In the genomic region with DNA sequence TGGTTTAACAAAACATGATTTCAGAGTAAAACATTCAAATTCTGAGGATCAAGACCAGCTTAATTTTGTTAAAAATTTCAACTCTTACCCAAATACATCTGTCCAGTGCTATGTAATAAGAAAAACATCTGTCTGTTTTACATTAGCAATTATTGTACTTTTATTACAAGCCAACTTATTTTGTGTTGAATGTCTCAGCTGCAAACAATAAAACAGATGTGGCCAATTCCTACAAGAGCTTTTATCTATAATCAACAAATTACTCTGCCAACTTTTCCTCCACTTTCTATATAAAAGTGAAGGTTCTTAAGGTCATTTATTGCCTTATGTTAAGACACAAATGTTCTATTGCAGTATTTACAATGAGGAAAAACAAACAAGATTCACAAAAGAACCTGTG, we compare ENCODE assay signal across 26 cellular contexts.
A peak's percentile ranks its signal among the peaks of the same experiment; 100 is the strongest.
DNase-seq lines count a peak whose midpoint lies in the region; ATAC-seq, FAIRE-seq and TF ChIP-seq lines count a peak whose summit lies in the region.
"Had no signal": no experiment of that assay in that cellular context is flagged by ENCODE, and none has a peak within 500 bp of the region (broad histone marks: within the 10 kb centered on the region; RNA-seq: fewer than 3 reads in every experiment).

No MANE protein-coding gene starts in this region.

- no peak overlapping the region for H3K27ac Mint-ChIP-seq in natural killer cell treated with Interleukin-12 subunit alpha and Interleukin-12 subunit beta and Interleukin-15 and Interleukin-18, amount 100 ng/mL, for 72 hours
- H3K27ac Mint-ChIP-seq: CD8-positive, alpha-beta T cell had no signal

- H3K4me3 Mint-ChIP-seq in natural killer cell treated with Interleukin-12 subunit alpha and Interleukin-12 subunit beta and Interleukin-15 and Interleukin-18, amount 100 ng/mL, for 72 hours = no peak overlapping the region
- H3K4me3 Mint-ChIP-seq: CD8-positive, alpha-beta T cell had no signal

- no peaks in the 10 kb centered on the region for H3K27me3 ChIP-seq in pancreas
- H3K27me3 ChIP-seq in thyroid gland = no peaks in the 10 kb centered on the region
- H3K27me3 ChIP-seq: Peyer's patch had no signal

- H3K4me1 Mint-ChIP-seq in natural killer cell treated with Interleukin-12 subunit alpha and Interleukin-12 subunit beta and Interleukin-15 and Interleukin-18, amount 100 ng/mL, for 72 hours (ENCODE audit: low read depth in 2 of 2) = no peaks in the 10 kb centered on the region

- TF ChIP-seq CTCF in LNCaP clone FGC (IDR thresholded peaks at IDR 0.05; ENCODE audit: control insufficient read depth, extremely low read depth, insufficient read depth) (no peak), astrocyte of the spinal cord (IDR thresholded peaks at IDR 0.05; ENCODE audit: low read depth, low read length) (no peak), fibroblast of pulmonary artery (IDR thresholded peaks at IDR 0.05; ENCODE audit: low read length, missing control alignments) (no peak), pancreas (IDR thresholded peaks at IDR 0.05) (no peak), thyroid gland (IDR thresholded peaks at IDR 0.05) (no peak)

- no peak for TF ChIP-seq POLR2A in thyroid gland (IDR thresholded peaks at IDR 0.05)

- in situ Hi-C loops in astrocyte of the spinal cord (cut with HindIII; ENCODE audit: low sequenced_read_pairs) = no loop called here

- no peaks in the 10 kb centered on the region for H3K4me1 ChIP-seq in pancreas
- no peaks in the 10 kb centered on the region for H3K4me1 ChIP-seq in thyroid gland
- H3K4me1 ChIP-seq: Peyer's patch had no signal

- H3K4me3 ChIP-seq in LNCaP clone FGC (ENCODE audit: low read depth, low read length) = no peak overlapping the region
- no peak overlapping the region for H3K4me3 ChIP-seq in astrocyte of the spinal cord (ENCODE audit: low read depth, low read length)
- H3K4me3 ChIP-seq in fibroblast of pulmonary artery (replicated peaks; ENCODE audit: low read depth, low read length) = no peak overlapping the region
- H3K4me3 ChIP-seq in pancreas = no peak overlapping the region
- H3K4me3 ChIP-seq in thyroid gland (replicated peaks in 1 of 3) = no peak overlapping the region
- H3K4me3 ChIP-seq: A549, K562, Peyer's patch had no signal

- FAIRE-seq in pancreas (lab: Jason Lieb, UNC) = peak; percentile 9
- FAIRE-seq: A549, GM12891, GM19239, HTR-8/SVneo, K562 had no signal

- no peaks in the 10 kb centered on the region for H3K27me3 Mint-ChIP-seq in natural killer cell treated with Interleukin-12 subunit alpha and Interleukin-12 subunit beta and Interleukin-15 and Interleukin-18, amount 100 ng/mL, for 72 hours

- no peaks in the 10 kb centered on the region for H3K9me3 Mint-ChIP-seq in natural killer cell treated with Interleukin-12 subunit alpha and Interleukin-12 subunit beta and Interleukin-15 and Interleukin-18, amount 100 ng/mL, for 72 hours

- intact Hi-C loops in pancreas (cut with DNase I) (no loop called here), thyroid gland (cut with DNase I) (no loop called here)

- DNase-seq in LNCaP clone FGC (ENCODE audit: low read depth) (peak; percentile 81), astrocyte of the spinal cord (ENCODE audit: low read depth, low spot score) (peak; percentile 16), fibroblast of pulmonary artery (ENCODE audit: low read depth) (peak; percentile 9), pancreas (no peak), thyroid gland (no peak)
- no peak for DNase-seq in natural killer cell treated with Interleukin-12 subunit alpha and Interleukin-12 subunit beta and Interleukin-15 and Interleukin-18, amount 100 ng/mL, for 72 hours (ENCODE audit: low spot score)
- DNase-seq: C1 segment of cervical spinal cord; CD8-positive, alpha-beta T cell; DMS 273 treated with DMSO at 0.1 percent for 48 hours; DMS79; GF-D8; H7; Kasumi-1; NCI-H1417; NCI-H1694; NCI-H2029 treated with DMSO at 0.1 percent for 48 hours; NCI-H2227 treated with DMSO at 0.1 percent for 48 hours; NCI-H526 treated with DMSO at 0.1 percent for 48 hours; Peyer's patch had no signal

- H3K27ac ChIP-seq in pancreas = no peak overlapping the region
- H3K27ac ChIP-seq in thyroid gland = no peak overlapping the region
- H3K27ac ChIP-seq: A549, Peyer's patch had no signal

- H3K9me3 ChIP-seq in pancreas = no peaks in the 10 kb centered on the region
- H3K9me3 ChIP-seq in thyroid gland = no peaks in the 10 kb centered on the region
- H3K9me3 ChIP-seq: A549, Peyer's patch had no signal

- H3K36me3 ChIP-seq in pancreas (no peaks in the 10 kb centered on the region), thyroid gland (no peaks in the 10 kb centered on the region)
- H3K36me3 ChIP-seq: Peyer's patch had no signal

- ATAC-seq in pancreas (no peak), GM21825 (IDR thresholded peaks at IDR 0.05; ENCODE audit: unreplicated experiment) (no peak), GM18502 (IDR thresholded peaks at IDR 0.05; ENCODE audit: poor library complexity, unreplicated experiment) (no peak)
- no peak for ATAC-seq in natural killer cell treated with Interleukin-12 subunit alpha and Interleukin-12 subunit beta and Interleukin-15 and Interleukin-18, amount 100 ng/mL, for 72 hours
- ATAC-seq: A549; CD8-positive, alpha-beta T cell; K562 had no signal

- H3K36me3 Mint-ChIP-seq in natural killer cell treated with Interleukin-12 subunit alpha and Interleukin-12 subunit beta and Interleukin-15 and Interleukin-18, amount 100 ng/mL, for 72 hours = no peaks in the 10 kb centered on the region
- H3K36me3 Mint-ChIP-seq: CD8-positive, alpha-beta T cell had no signal

Comparison
In these comparisons a context has a peak if more than half of its experiments do, and no peak if none do; other contexts are left out.
1. DNase-seq: peak in LNCaP clone FGC (single experiment), astrocyte of the spinal cord (single experiment) and fibroblast of pulmonary artery (single experiment); none in pancreas (0 of 6), thyroid gland (0 of 2) and natural killer cell treated with Interleukin-12 subunit alpha and Interleukin-12 subunit beta and Interleukin-15 and Interleukin-18, amount 100 ng/mL, for 72 hours (single experiment).